Comparison of ENCODE assay signal across 10 cellular contexts in the genomic region with DNA sequence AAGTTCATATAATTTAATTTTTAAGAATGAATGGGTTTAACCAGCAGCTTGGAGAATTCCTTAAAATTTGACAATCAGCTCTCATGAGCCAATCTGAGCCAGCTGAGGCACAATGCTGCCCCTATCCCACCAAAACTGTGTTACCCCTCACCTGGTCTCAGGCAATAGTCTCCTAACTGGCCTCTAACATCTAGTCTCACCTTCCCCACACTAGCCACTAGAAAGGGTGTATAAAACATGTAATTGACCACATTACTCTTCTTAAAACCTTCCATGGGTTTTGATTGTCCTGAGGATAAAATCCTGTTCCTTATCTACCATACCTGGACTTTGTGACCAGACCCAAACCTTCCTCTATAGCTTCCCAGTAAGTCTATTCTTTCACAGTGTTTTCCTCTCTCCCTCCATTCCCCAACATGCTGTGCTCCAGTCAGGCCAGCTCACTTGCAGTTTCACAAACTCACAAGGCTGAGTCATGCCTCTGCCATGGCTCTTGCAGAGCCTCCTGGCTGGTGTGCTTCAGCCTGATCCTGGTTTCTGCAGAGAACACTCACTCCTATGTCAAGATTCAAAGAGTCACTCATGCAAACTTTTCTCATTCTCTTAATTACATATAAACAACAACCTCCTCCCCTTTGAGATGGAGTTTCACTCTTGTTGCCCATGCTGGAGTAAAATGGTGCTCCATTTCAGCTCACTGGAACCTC. TPM values are rescaled to one million over a fixed set of nuclear protein-coding genes. Genes with fewer than 3 reads are reported as not detected.
DNase-seq lines count a peak whose midpoint lies in the region; ATAC-seq and TF ChIP-seq lines count a peak whose summit lies in the region.
"Had no signal": no experiment of that assay in that cellular context is flagged by ENCODE, and none has a peak within 500 bp of the region (broad histone marks: within the 10 kb centered on the region; RNA-seq: fewer than 3 reads in every experiment).

No MANE protein-coding gene starts in this region.

- no peaks in the 10 kb centered on the region for H3K9me3 Mint-ChIP-seq in HFFc6
- H3K9me3 Mint-ChIP-seq in activated T-helper 17 cell treated with anti-CD3 and anti-CD28 coated beads, Interleukin-2, amount 50 U/mL, for 72 hours: peaks cover 7% of the 10 kb centered on the region
- peaks cover 2% of the 10 kb centered on the region for H3K9me3 Mint-ChIP-seq in natural killer cell treated with Interleukin-12 subunit alpha and Interleukin-12 subunit beta and Interleukin-15 and Interleukin-18, amount 100 ng/mL, for 72 hours

- H3K4me3 ChIP-seq in kidney epithelial cell (ENCODE audit: low read depth, low read length): no peak overlapping the region

- peak overlapping the region; percentile 87 for H3K27ac Mint-ChIP-seq in HFFc6
- no peak overlapping the region for H3K27ac Mint-ChIP-seq in activated T-helper 17 cell treated with anti-CD3 and anti-CD28 coated beads, Interleukin-2, amount 50 U/mL, for 72 hours
- no peak overlapping the region for H3K27ac Mint-ChIP-seq in natural killer cell treated with Interleukin-12 subunit alpha and Interleukin-12 subunit beta and Interleukin-15 and Interleukin-18, amount 100 ng/mL, for 72 hours

- peak; percentile 82 for DNase-seq in EH (ENCODE audit: low read depth)
- peak; percentile 80 for DNase-seq in HFFc6
- DNase-seq in kidney epithelial cell (ENCODE audit: low read depth): peak; percentile 61
- DNase-seq in NCI-H345 (lab: John Stamatoyannopoulos, UW): no peak
- no peak for DNase-seq in NCI-H524 (lab: John Stamatoyannopoulos, UW)
- no peak for DNase-seq in natural killer cell treated with Interleukin-12 subunit alpha and Interleukin-12 subunit beta and Interleukin-15 and Interleukin-18, amount 100 ng/mL, for 72 hours (ENCODE audit: low spot score)
- no peak for DNase-seq in inferior parietal cortex (ENCODE audit: extremely low spot score)
- DNase-seq: stimulated activated naive CD4-positive, alpha-beta T cell; SW 1271 had no signal

- peaks cover 4% of the 10 kb centered on the region for H3K27me3 Mint-ChIP-seq in HFFc6 (ENCODE audit: insufficient read depth)
- H3K27me3 Mint-ChIP-seq in activated T-helper 17 cell treated with anti-CD3 and anti-CD28 coated beads, Interleukin-2, amount 50 U/mL, for 72 hours: no peaks in the 10 kb centered on the region
- H3K27me3 Mint-ChIP-seq in natural killer cell treated with Interleukin-12 subunit alpha and Interleukin-12 subunit beta and Interleukin-15 and Interleukin-18, amount 100 ng/mL, for 72 hours: peaks cover 23 to 26% of the 10 kb centered on the region in 2 donors

- TF ChIP-seq CTCF in HFFc6 (IDR thresholded peaks at IDR 0.05): no peak
- no peak for TF ChIP-seq CTCF in kidney epithelial cell (IDR thresholded peaks at IDR 0.05; ENCODE audit: insufficient read depth, low read length, poor library complexity, severe bottlenecking)

- H3K4me3 Mint-ChIP-seq in HFFc6: peak overlapping the region; percentile 6; the same call in 1 of the 2 replicates
- H3K4me3 Mint-ChIP-seq in activated T-helper 17 cell treated with anti-CD3 and anti-CD28 coated beads, Interleukin-2, amount 50 U/mL, for 72 hours: no peak overlapping the region
- no peak overlapping the region for H3K4me3 Mint-ChIP-seq in natural killer cell treated with Interleukin-12 subunit alpha and Interleukin-12 subunit beta and Interleukin-15 and Interleukin-18, amount 100 ng/mL, for 72 hours

- peaks cover 17% of the 10 kb centered on the region for H3K4me1 Mint-ChIP-seq in HFFc6 (ENCODE audit: low read depth)
- peaks cover 14% of the 10 kb centered on the region for H3K4me1 Mint-ChIP-seq in activated T-helper 17 cell treated with anti-CD3 and anti-CD28 coated beads, Interleukin-2, amount 50 U/mL, for 72 hours
- H3K4me1 Mint-ChIP-seq in natural killer cell treated with Interleukin-12 subunit alpha and Interleukin-12 subunit beta and Interleukin-15 and Interleukin-18, amount 100 ng/mL, for 72 hours (ENCODE audit: low read depth in 2 of 2): peaks cover 6 to 9% of the 10 kb centered on the region in 2 donors

- no peaks in the 10 kb centered on the region for H3K36me3 Mint-ChIP-seq in HFFc6 (ENCODE audit: low read depth)
- no peaks in the 10 kb centered on the region for H3K36me3 Mint-ChIP-seq in activated T-helper 17 cell treated with anti-CD3 and anti-CD28 coated beads, Interleukin-2, amount 50 U/mL, for 72 hours (ENCODE audit: low read depth)
- peaks cover 4% of the 10 kb centered on the region for H3K36me3 Mint-ChIP-seq in natural killer cell treated with Interleukin-12 subunit alpha and Interleukin-12 subunit beta and Interleukin-15 and Interleukin-18, amount 100 ng/mL, for 72 hours

- H3K27me3 ChIP-seq in kidney epithelial cell (ENCODE audit: control insufficient read depth, insufficient read depth, low read length): no peaks in the 10 kb centered on the region

- peak; percentile 89 for ATAC-seq in activated T-helper 17 cell treated with anti-CD3 and anti-CD28 coated beads, Interleukin-2, amount 50 U/mL, for 72 hours (replicated peaks)
- ATAC-seq in natural killer cell treated with Interleukin-12 subunit alpha and Interleukin-12 subunit beta and Interleukin-15 and Interleukin-18, amount 100 ng/mL, for 72 hours: no peak

- H3K36me3 ChIP-seq in kidney epithelial cell (ENCODE audit: control insufficient read depth, insufficient read depth, low read length): no peaks in the 10 kb centered on the region

RNA-seq across cellular contexts. Expression of gene ZCCHC7, which starts 16.0 kb away (rescaled TPM):
- 10 to 100 TPM; 18.5 to 22.9 (median 18.8) TPM for total RNA-seq in HFFc6 (2021; fragmentation: NEBNext Ultra II Directional; extraction: Animal tissue kit (Norgen Biotek cat#: 25700))
- 10 to 100 TPM; 19.8 to 27.3 TPM for total RNA-seq in activated T-helper 17 cell treated with anti-CD3 and anti-CD28 coated beads, Interleukin-2, amount 50 U/mL, for 72 hours
- total RNA-seq in kidney epithelial cell: 18.0 and 20.2 TPM in 2 replicates
- 10 to 100 TPM; 20.7 to 25.7 TPM for total RNA-seq in natural killer cell treated with Interleukin-12 subunit alpha and Interleukin-12 subunit beta and Interleukin-15 and Interleukin-18, amount 100 ng/mL, for 72 hours

Comparison
In these comparisons a context has a peak if more than half of its experiments do, and no peak if none do; other contexts are left out.
1. DNase-seq: peak in EH (single experiment), HFFc6 (single experiment) and kidney epithelial cell (single experiment); none in NCI-H345 (single experiment), NCI-H524 (0 of 2), natural killer cell treated with Interleukin-12 subunit alpha and Interleukin-12 subunit beta and Interleukin-15 and Interleukin-18, amount 100 ng/mL, for 72 hours (single experiment) and inferior parietal cortex (single experiment).